16 cellular contexts compared by ENCODE assay signal in the genomic region with DNA sequence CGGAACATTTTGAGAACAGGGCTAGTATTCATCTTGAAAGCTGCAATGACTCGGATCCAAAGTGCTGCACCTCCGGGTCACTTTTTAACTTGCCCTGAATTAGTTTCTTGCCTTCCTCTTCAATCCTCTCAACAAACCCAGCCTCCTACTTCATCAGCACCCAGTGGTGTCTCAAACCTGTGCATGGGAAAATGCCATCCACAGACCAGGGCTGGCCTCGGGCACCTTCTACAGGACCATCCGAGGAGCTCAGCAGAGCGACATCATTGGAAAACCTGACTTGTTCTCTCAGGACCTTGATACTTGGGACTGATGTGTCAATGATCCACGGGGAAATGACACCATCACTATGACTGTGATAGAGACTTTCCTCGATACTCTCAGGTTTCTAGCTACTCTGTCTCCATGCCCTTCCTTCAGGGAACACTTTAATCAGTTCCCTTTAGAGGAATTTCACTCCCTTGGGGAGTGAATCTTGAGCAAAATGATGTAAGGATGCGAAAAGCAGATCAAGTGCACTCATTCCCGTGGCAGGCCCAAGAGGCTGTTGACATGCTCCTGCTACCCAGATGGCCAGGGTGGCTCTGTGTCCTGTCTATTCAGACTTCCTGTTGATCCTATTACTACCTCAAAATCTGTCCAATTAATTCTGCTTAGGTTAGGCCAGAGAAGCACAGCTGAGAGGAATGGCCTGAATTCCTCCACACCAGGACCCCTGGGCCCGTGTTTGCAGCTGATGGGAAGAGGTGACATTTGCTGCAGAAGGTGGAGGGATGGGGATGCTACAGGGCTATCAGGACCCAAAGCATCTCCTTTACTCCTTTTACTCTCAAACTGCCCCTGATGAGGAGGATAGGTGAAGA.
"Had no signal": no experiment of that assay in that cellular context is flagged by ENCODE, and none has a peak within 500 bp of the region (broad histone marks: within the 10 kb centered on the region; RNA-seq: fewer than 3 reads in every experiment).

No MANE protein-coding gene starts in this region.

- H3K27me3 Mint-ChIP-seq: activated naive CD4-positive, alpha-beta T cell treated with anti-CD3 and anti-CD28 coated beads, Interleukin-2, amount 10 ng/mL, durations not matched to agents 7 days and 5 days had no signal

- H3K4me3 ChIP-seq: ascending aorta, breast epithelium, dorsolateral prefrontal cortex, left ventricle myocardium inferior, upper lobe of left lung had no signal

- H3K4me1 Mint-ChIP-seq: activated naive CD4-positive, alpha-beta T cell treated with anti-CD3 and anti-CD28 coated beads, Interleukin-2, amount 10 ng/mL, durations not matched to agents 7 days and 5 days; naive thymus-derived CD8-positive, alpha-beta T cell had no signal

- H3K36me3 ChIP-seq: ascending aorta, breast epithelium, left ventricle myocardium inferior, upper lobe of left lung had no signal

- H3K9me3 ChIP-seq: ascending aorta, breast epithelium, left ventricle myocardium inferior, upper lobe of left lung had no signal

- H3K27ac Mint-ChIP-seq: activated naive CD4-positive, alpha-beta T cell treated with anti-CD3 and anti-CD28 coated beads, Interleukin-2, amount 10 ng/mL, durations not matched to agents 7 days and 5 days; activated T-helper 2 cell treated with anti-CD3 and anti-CD28 coated beads, Interferon-gamma antibody, Interleukin-2, Interleukin-4, amounts not matched to agents 10 μg/mL and 5 μg/mL and 100 μg/mL, durations not matched to agents 14 hours and 24 hours and 36 hours; memory B cell; naive thymus-derived CD8-positive, alpha-beta T cell had no signal

- H3K9me3 Mint-ChIP-seq: activated naive CD4-positive, alpha-beta T cell treated with anti-CD3 and anti-CD28 coated beads, Interleukin-2, amount 10 ng/mL, durations not matched to agents 7 days and 5 days; activated T-helper 2 cell treated with anti-CD3 and anti-CD28 coated beads, Interferon-gamma antibody, Interleukin-2, Interleukin-4, amounts not matched to agents 10 μg/mL and 5 μg/mL and 100 μg/mL, durations not matched to agents 14 hours and 24 hours and 36 hours had no signal

- H3K36me3 Mint-ChIP-seq: activated naive CD4-positive, alpha-beta T cell treated with anti-CD3 and anti-CD28 coated beads, Interleukin-2, amount 10 ng/mL, durations not matched to agents 7 days and 5 days; naive thymus-derived CD8-positive, alpha-beta T cell had no signal

- H3K4me3 Mint-ChIP-seq: activated naive CD4-positive, alpha-beta T cell treated with anti-CD3 and anti-CD28 coated beads, Interleukin-2, amount 10 ng/mL, durations not matched to agents 7 days and 5 days; memory B cell; naive thymus-derived CD8-positive, alpha-beta T cell had no signal

- H3K27me3 ChIP-seq: ascending aorta, breast epithelium, dorsolateral prefrontal cortex, upper lobe of left lung had no signal

- H3K27ac ChIP-seq: ascending aorta, breast epithelium, dorsolateral prefrontal cortex, left ventricle myocardium inferior, upper lobe of left lung had no signal

- H3K4me1 ChIP-seq: ascending aorta, breast epithelium, upper lobe of left lung had no signal

- DNase-seq: activated naive CD4-positive, alpha-beta T cell treated with anti-CD3 and anti-CD28 coated beads, Interleukin-2, amount 10 ng/mL, durations not matched to agents 7 days and 5 days; activated T-cell treated with anti-CD3 and anti-CD28 coated beads, Interleukin-2, amount 50 U/mL, for 1 hour; hippocampal formation; kidney; left ventricle myocardium inferior; naive thymus-derived CD8-positive, alpha-beta T cell; nucleus accumbens; stimulated activated CD4-positive, alpha-beta T cell treated with anti-CD3 and anti-CD28 coated beads, Interleukin-4, amount 100 ng/mL, for 1 hour; stimulated activated naive CD4-positive, alpha-beta T cell; T-helper 2 cell; upper lobe of left lung had no signal
